Comparison of ENCODE assay signal across 8 cellular contexts in the genomic region with DNA sequence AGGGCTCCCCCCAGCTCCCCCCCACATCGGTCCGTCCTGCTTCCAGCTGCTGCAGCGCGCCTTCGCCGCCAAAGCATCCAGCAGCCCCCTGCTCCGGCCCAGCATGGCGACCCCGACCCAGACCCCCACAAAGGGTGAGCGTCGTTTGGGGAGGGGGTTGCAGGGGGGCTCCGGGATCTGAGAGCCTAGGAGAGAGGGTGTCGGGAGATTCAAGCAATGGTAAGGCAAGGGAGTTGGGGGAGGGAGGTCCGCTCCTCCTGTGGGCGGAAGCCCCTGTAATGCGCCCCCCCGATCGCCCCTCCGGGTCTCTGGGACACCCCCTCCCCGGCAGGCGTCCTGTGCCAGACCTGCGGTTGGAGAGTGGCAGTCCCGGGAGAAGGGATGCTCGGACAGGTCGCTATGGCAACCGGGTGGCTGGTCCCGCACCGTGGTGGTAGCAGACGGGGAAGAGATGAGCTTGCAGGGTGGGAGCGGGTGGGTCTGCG. TPM values are rescaled to one million over a fixed set of nuclear protein-coding genes. Genes with fewer than 3 reads are reported as not detected.
DNase-seq lines count a peak whose midpoint lies in the region; ATAC-seq, FAIRE-seq and TF ChIP-seq lines count a peak whose summit lies in the region.

A gene with protein sequence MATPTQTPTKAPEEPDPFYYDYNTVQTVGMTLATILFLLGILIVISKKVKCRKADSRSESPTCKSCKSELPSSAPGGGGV (plus strand): TSS at position 25 of the 485 bp plus-strand sequence. CDS start 79 bp downstream, at position 104.

- H3K4me2 ChIP-seq in endothelial cell of umbilical vein (ENCODE audit: insufficient read depth, low read length) = peak within 1 kb of the TSS; percentile 19

- no peaks in the 10 kb centered on the region for H3K9me1 ChIP-seq in endothelial cell of umbilical vein (replicated peaks; ENCODE audit: control insufficient read depth, extremely low read depth, insufficient read depth, low read length)

- H3K9me3 ChIP-seq in Panc1 (ENCODE audit: control insufficient read depth, insufficient read depth, low read depth, low read length) = no peaks in the 10 kb centered on the region
- H3K9me3 ChIP-seq in endothelial cell of umbilical vein (replicated peaks; ENCODE audit: control insufficient read depth, insufficient read depth, low read length) = no peaks in the 10 kb centered on the region

- no TSS peak for BruUV-seq in Panc1 (replicated peaks; lab: Mats Ljungman, UMichigan)
- no TSS peak for BruUV-seq in endothelial cell of umbilical vein (replicated peaks; lab: Mats Ljungman, UMichigan)

- H3K27ac ChIP-seq in Panc1 (ENCODE audit: low read length) (no peak within 1 kb of the TSS), endothelial cell of umbilical vein (ENCODE audit: insufficient read depth, low read depth, low read length) (no peak within 1 kb of the TSS), brain microvascular endothelial cell (no peak within 1 kb of the TSS)

- H3K4me1 ChIP-seq in Panc1 (ENCODE audit: control insufficient read depth, insufficient read depth, low read length) (peaks cover 13% of the 10 kb centered on the region), endothelial cell of umbilical vein (ENCODE audit: control insufficient read depth, extremely low read depth, insufficient read depth, low read length) (peaks cover 11% of the 10 kb centered on the region)

- no peaks in the 10 kb centered on the region for H4K20me1 ChIP-seq in endothelial cell of umbilical vein (replicated peaks; ENCODE audit: control insufficient read depth, extremely low read depth, insufficient read depth, low read length)

- intact Hi-C loops in Panc1 (cut with micrococcal nuclease; ENCODE audit: unreplicated experiment) = no loop called here
- intact Hi-C loops in endothelial cell of umbilical vein (cut with micrococcal nuclease) = loop anchor here (5.0 kb wide), 1 partner anchor 181 kb away; a partner anchor contains a TSS

- TF ChIP-seq POLR2A in endothelial cell of umbilical vein (IDR thresholded peaks at IDR 0.05; ENCODE audit: low read depth, low read length) = no peak

- H2AFZ ChIP-seq in endothelial cell of umbilical vein (ENCODE audit: low read depth, low read length) = peak within 1 kb of the TSS; percentile 40

- peak; percentile 34 for DNase-seq in NCI-H82 (lab: John Stamatoyannopoulos, UW)
- DNase-seq in NCI-H82 treated with DMSO at 0.1 percent for 48 hours (lab: John Stamatoyannopoulos, UW; ENCODE audit: unreplicated experiment) = no peak
- no peak for DNase-seq in Panc1 (ENCODE audit: low read depth, low spot score)
- DNase-seq in endothelial cell of umbilical vein (ENCODE audit: low read depth, low spot score) = no peak
- DNase-seq in skeletal muscle cell (ENCODE audit: low read depth) = no peak
- no peak for DNase-seq in NCI-H1092 (lab: John Stamatoyannopoulos, UW)
- DNase-seq in brain microvascular endothelial cell = no peak

- POLR2A ChIA-PET in Panc1 (lab: Charles Lee) (no interaction called here), endothelial cell of umbilical vein (lab: Charles Lee) (no interaction called here)

- H3K36me3 ChIP-seq in Panc1 (ENCODE audit: control insufficient read depth, insufficient read depth, low read length) = no peaks in the 10 kb centered on the region; the same call in none of the 2 replicates
- no peaks in the 10 kb centered on the region for H3K36me3 ChIP-seq in endothelial cell of umbilical vein (ENCODE audit: control insufficient read depth in 2 of 2, extremely low read depth in 1 of 2, insufficient read depth in 2 of 2, low read length in 2 of 2)
- H3K36me3 ChIP-seq in brain microvascular endothelial cell (replicated peaks) = no peaks in the 10 kb centered on the region

- in situ Hi-C loops in Panc1 (cut with HindIII; ENCODE audit: low pct_unique_long_range_greater_than_20kb, low sequenced_read_pairs) (no loop called here), brain microvascular endothelial cell (cut with HindIII; ENCODE audit: low pct_ligation_motif_present, low sequenced_read_pairs) (no loop called here)

- ATAC-seq in Panc1 (no peak), GM18858 (IDR thresholded peaks at IDR 0.05; ENCODE audit: unreplicated experiment) (no peak)

- no peak within 1 kb of the TSS for H3K9ac ChIP-seq in endothelial cell of umbilical vein (replicated peaks; ENCODE audit: extremely low read depth, insufficient read depth, low read length)

- CTCF ChIA-PET in Panc1 (lab: Charles Lee) = interaction anchor here (0.6 to 0.7 kb wide), 3 partner anchors 19 to 346 kb away, joined by 3 to 7 read pairs (median 5); no protein-coding TSS in a partner anchor
- CTCF ChIA-PET in endothelial cell of umbilical vein (lab: Charles Lee) = interaction anchor here (0.6 to 3.5 kb wide), 8 partner anchors 10 to 572 kb away, joined by 3 to 73 read pairs (median 4); a partner anchor contains a TSS

- TF ChIP-seq CTCF in Panc1 (IDR thresholded peaks at IDR 0.05) (no peak; the same call in 1 of the 2 replicates), endothelial cell of umbilical vein (IDR thresholded peaks at IDR 0.05; ENCODE audit: extremely low read depth in 1 of 2, insufficient read depth in 1 of 2, low read depth in 1 of 2, low read length in 2 of 2) (no peak), brain microvascular endothelial cell (IDR thresholded peaks at IDR 0.05; ENCODE audit: low read depth, low read length, missing control alignments) (no peak)

- H3K79me2 ChIP-seq in endothelial cell of umbilical vein (ENCODE audit: control insufficient read depth, insufficient read depth, low read length) = no peaks in the 10 kb centered on the region

- no peak for FAIRE-seq in endothelial cell of umbilical vein (lab: Jason Lieb, UNC)

- dilution Hi-C loops in endothelial cell of umbilical vein (cut with MboI; ENCODE audit: extremely low pct_ligation_motif_present, low sequenced_read_pairs) = no loop called here

- H3K27me3 ChIP-seq in Panc1 (ENCODE audit: control insufficient read depth, insufficient read depth, low read length) = peaks cover 19% of the 10 kb centered on the region
- peaks cover 16 to 17% of the 10 kb centered on the region in 2 experiments for H3K27me3 ChIP-seq in endothelial cell of umbilical vein (ENCODE audit: control insufficient read depth in 2 of 2, insufficient read depth in 2 of 2, low read length in 2 of 2)
- H3K27me3 ChIP-seq in brain microvascular endothelial cell (replicated peaks) = peaks cover 23% of the 10 kb centered on the region

- H3K4me3 ChIP-seq in Panc1 (ENCODE audit: low read depth in 2 of 2, low read length in 2 of 2) = peak within 1 kb of the TSS; percentile 6 to 31; a peak in 2 of 4 replicates
- peak within 1 kb of the TSS in 1 of 3 experiments; percentile 9 for H3K4me3 ChIP-seq in endothelial cell of umbilical vein (replicated peaks in 1 of 3; ENCODE audit: insufficient read depth in 1 of 3, low read depth in 1 of 3, low read length in 3 of 3)
- peak within 1 kb of the TSS; percentile 22 for H3K4me3 ChIP-seq in skeletal muscle cell (ENCODE audit: low read depth, low read length)
- no peak within 1 kb of the TSS for H3K4me3 ChIP-seq in brain microvascular endothelial cell (ENCODE audit: low read depth, low read length)

TF ChIP-seq in endothelial cell of umbilical vein, 7 proteins besides CTCF, POLR2A, EP300 and RAD21:
- TF ChIP-seq JUN (IDR thresholded peaks at IDR 0.05; ENCODE audit: borderline replicate concordance, insufficient read depth, insufficient read length, low read depth) = no peak
- TF ChIP-seq FOS (IDR thresholded peaks at IDR 0.05; ENCODE audit: borderline replicate concordance, insufficient read depth, low read length) = no peak
- no peak for TF ChIP-seq GATA2 (IDR thresholded peaks at IDR 0.05; ENCODE audit: insufficient read depth, insufficient read length, low read depth, low read length)
- no peak for TF ChIP-seq EZH2 (IDR thresholded peaks at IDR 0.05; ENCODE audit: borderline replicate concordance, low read depth, low read length, severe bottlenecking)
- TF ChIP-seq MYC (IDR thresholded peaks at IDR 0.05; ENCODE audit: low read depth, low read length) = no peak
- no peak for TF ChIP-seq POLR2AphosphoS5 (IDR thresholded peaks at IDR 0.05; ENCODE audit: insufficient read depth, low read depth, low read length)
- TF ChIP-seq, protein P1, sequence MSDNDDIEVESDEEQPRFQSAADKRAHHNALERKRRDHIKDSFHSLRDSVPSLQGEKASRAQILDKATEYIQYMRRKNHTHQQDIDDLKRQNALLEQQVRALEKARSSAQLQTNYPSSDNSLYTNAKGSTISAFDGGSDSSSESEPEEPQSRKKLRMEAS (IDR thresholded peaks at IDR 0.05; ENCODE audit: insufficient read depth, insufficient read length) = no peak

RNA-seq across cellular contexts. Expression of the gene that starts here (rescaled TPM):
- total RNA-seq in Panc1 (2021; ENCODE audit: unreplicated experiment) = not detected
- not detected for polyA plus RNA-seq in Panc1 (2012; ENCODE audit: insufficient read length)
- not detected in 2 replicates for total RNA-seq in endothelial cell of umbilical vein
- polyA plus RNA-seq in endothelial cell of umbilical vein = 0.40 TPM in 1 of 2 replicates, not detected in the other
- polyA plus RNA-seq in endothelial cell of umbilical vein (2011; cell fraction: cytosol; rRNA removed) = 0.14 TPM in 1 of 2 replicates, not detected in the other
- polyA plus RNA-seq in endothelial cell of umbilical vein (2011; cell fraction: nucleus; rRNA removed) = not detected in 2 replicates
- 0.44 TPM in 1 of 2 replicates, not detected in the other for polyA plus RNA-seq in endothelial cell of umbilical vein (2012)
- polyA minus RNA-seq in endothelial cell of umbilical vein = not detected in 2 replicates
- not detected for polyA minus RNA-seq in endothelial cell of umbilical vein (2011; cell fraction: cytosol; rRNA and poly(A)+ RNA removed)
- polyA minus RNA-seq in endothelial cell of umbilical vein (2011; cell fraction: nucleus; rRNA and poly(A)+ RNA removed) = not detected in 2 replicates
